Comparison of ENCODE assay signal across 15 cellular contexts in the genomic region with DNA sequence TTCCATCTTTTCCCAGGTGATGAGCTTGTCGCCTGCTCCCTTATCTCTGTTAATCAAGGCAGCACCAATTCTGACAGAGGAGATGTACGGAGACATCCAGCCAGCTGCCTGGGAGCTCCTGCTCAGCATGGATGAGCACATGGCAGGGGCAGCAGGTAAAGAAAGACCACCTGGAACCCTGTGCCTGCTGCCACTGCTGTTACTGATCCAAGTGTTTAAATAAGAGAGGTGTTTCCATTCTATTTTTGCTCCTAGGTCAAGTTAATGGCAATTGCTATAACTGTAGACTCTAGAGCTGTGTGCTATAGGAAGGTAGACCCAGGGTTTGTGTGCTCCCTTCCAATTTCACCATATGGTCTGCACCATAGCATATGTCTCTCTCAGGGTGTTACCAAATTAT.
DNase-seq lines count a peak whose midpoint lies in the region; FAIRE-seq and TF ChIP-seq lines count a peak whose summit lies in the region.
"Had no signal": no experiment of that assay in that cellular context is flagged by ENCODE, and none has a peak within 500 bp of the region (broad histone marks: within the 10 kb centered on the region; RNA-seq: fewer than 3 reads in every experiment).

No MANE protein-coding gene starts in this region.

- peak; percentile 81 for DNase-seq in NCI-H1694 (lab: John Stamatoyannopoulos, UW)
- DNase-seq in NCI-H446 treated with DMSO at 0.1 percent for 48 hours (lab: John Stamatoyannopoulos, UW), result peak; percentile 1
- peak; percentile 19 for DNase-seq in glutamatergic neuron
- DNase-seq in superior temporal gyrus (ENCODE audit: extremely low spot score), result peak; percentile 29
- DNase-seq in NCI-H2081 (lab: John Stamatoyannopoulos, UW), result no peak
- no peak for DNase-seq in kidney
- no peak for DNase-seq in ureter (ENCODE audit: low spot score)
- DNase-seq: BE2C; CD4-positive, alpha-beta memory T cell; DND-41; HCEC 1CT; HFFc6 had no signal

- peak overlapping the region; percentile 51 for H3K4me3 Mint-ChIP-seq in glutamatergic neuron (ENCODE audit: unreplicated experiment)
- H3K4me3 Mint-ChIP-seq: CD4-positive, alpha-beta memory T cell; HFFc6 had no signal

- no peaks in the 10 kb centered on the region for H3K4me1 ChIP-seq in kidney (ENCODE audit: control insufficient read depth in 1 of 2, insufficient read depth in 1 of 2, low read depth in 1 of 2, low read length in 2 of 2)
- H3K4me1 ChIP-seq: A549, BE2C had no signal

- peaks cover 15% of the 10 kb centered on the region for H3K4me1 Mint-ChIP-seq in glutamatergic neuron (ENCODE audit: low read depth, unreplicated experiment)
- H3K4me1 Mint-ChIP-seq: CD4-positive, alpha-beta memory T cell had no signal

- peaks cover 3% of the 10 kb centered on the region for H3K27me3 Mint-ChIP-seq in glutamatergic neuron (ENCODE audit: unreplicated experiment)

- FAIRE-seq in kidney (lab: Jason Lieb, UNC), result no peak
- FAIRE-seq: A549 had no signal

- no peaks in the 10 kb centered on the region for H3K36me3 ChIP-seq in kidney (ENCODE audit: control insufficient read depth in 1 of 2, insufficient read depth in 2 of 2, low read length in 2 of 2)
- H3K36me3 ChIP-seq: BE2C had no signal

- peaks cover 6% of the 10 kb centered on the region for H3K9me3 Mint-ChIP-seq in glutamatergic neuron (ENCODE audit: unreplicated experiment)

- TF ChIP-seq CTCF in glutamatergic neuron (IDR thresholded peaks at IDR 0.05; ENCODE audit: partially characterized antibody, unreplicated experiment) (no peak), kidney (IDR thresholded peaks at IDR 0.05; ENCODE audit: borderline replicate concordance, extremely low read depth, insufficient read depth) (no peak)

- intact Hi-C loops in kidney (cut with DNase I), result no loop called here

- H3K36me3 Mint-ChIP-seq in glutamatergic neuron (ENCODE audit: unreplicated experiment), result no peaks in the 10 kb centered on the region
- H3K36me3 Mint-ChIP-seq: CD4-positive, alpha-beta memory T cell had no signal

- no peak overlapping the region for H3K27ac ChIP-seq in kidney (ENCODE audit: low read depth in 2 of 2, low read length in 2 of 2)
- H3K27ac ChIP-seq: A549, C4-2B, HL-60 had no signal

- H3K9me3 ChIP-seq in kidney (ENCODE audit: control insufficient read depth in 1 of 2, low read length in 2 of 2), result no peaks in the 10 kb centered on the region
- H3K9me3 ChIP-seq: A549, BE2C had no signal

- H3K27ac Mint-ChIP-seq in glutamatergic neuron (ENCODE audit: unreplicated experiment), result peak overlapping the region; percentile 92
- H3K27ac Mint-ChIP-seq: CD4-positive, alpha-beta memory T cell; HFFc6 had no signal

- H3K4me3 ChIP-seq in kidney (ENCODE audit: low read length in 2 of 2), result no peak overlapping the region
- H3K4me3 ChIP-seq: A549 had no signal

- H3K9ac ChIP-seq in kidney (ENCODE audit: low read length in 2 of 2), result no peak overlapping the region

Comparison
In these comparisons a context has a peak if more than half of its experiments do, and no peak if none do; other contexts are left out.
1. DNase-seq: peak in NCI-H1694 (single experiment), NCI-H446 treated with DMSO at 0.1 percent for 48 hours (single experiment), glutamatergic neuron (single experiment) and superior temporal gyrus (single experiment); none in NCI-H2081 (0 of 2), kidney (single experiment) and ureter (single experiment).